ENCODE assay signal across 31 cellular contexts in genomic region chr19:7418575-7418974, GRCh38.
DNase-seq lines count a peak whose midpoint lies in the region; ATAC-seq and TF ChIP-seq lines count a peak whose summit lies in the region.
"Had no signal": no experiment of that assay in that cellular context is flagged by ENCODE, and none has a peak within 500 bp of the region (broad histone marks: within the 10 kb centered on the region; RNA-seq: fewer than 3 reads in every experiment).

No MANE protein-coding gene starts in this region.

- no peaks in the 10 kb centered on the region for H3K27me3 ChIP-seq in mesenchymal stem cell (ENCODE audit: control insufficient read depth in 1 of 2, insufficient read depth in 1 of 2, low read length in 2 of 2)
- H3K27me3 ChIP-seq in breast epithelium = no peaks in the 10 kb centered on the region
- H3K27me3 ChIP-seq: colonic mucosa, foreskin keratinocyte, heart right ventricle, testis had no signal

- peak overlapping the region; percentile 29 for H2AK5ac ChIP-seq in mesenchymal stem cell (ENCODE audit: low read length, severe bottlenecking)

- no peak overlapping the region for H3K4ac ChIP-seq in mesenchymal stem cell (ENCODE audit: low read depth in 1 of 2, low read length in 2 of 2)

- H3K4me1 Mint-ChIP-seq in activated naive CD8-positive, alpha-beta T cell (ENCODE audit: low read depth) = peaks cover 22% of the 10 kb centered on the region
- peaks cover 14% of the 10 kb centered on the region for H3K4me1 Mint-ChIP-seq in activated naive CD8-positive, alpha-beta T cell treated with anti-CD3 and anti-CD28 coated beads for 36 hours
- H3K4me1 Mint-ChIP-seq in T-helper 17 cell (peaks cover 26% of the 10 kb centered on the region), osteocyte (ENCODE audit: unreplicated experiment) (peaks cover 25% of the 10 kb centered on the region)

- peak overlapping the region in 1 of 2 experiments; percentile 7 for H2BK12ac ChIP-seq in mesenchymal stem cell (ENCODE audit: low read length in 2 of 2)

- no peak overlapping the region for H4K91ac ChIP-seq in mesenchymal stem cell (ENCODE audit: low read length)

- H3K4me1 ChIP-seq in mesenchymal stem cell (ENCODE audit: control insufficient read depth, insufficient read depth, low read depth, low read length) = peaks cover 38% of the 10 kb centered on the region
- no peaks in the 10 kb centered on the region for H3K4me1 ChIP-seq in breast epithelium
- H3K4me1 ChIP-seq: colonic mucosa, testis had no signal

- peak overlapping the region; percentile 66 for H3K27ac Mint-ChIP-seq in activated naive CD8-positive, alpha-beta T cell
- no peak overlapping the region for H3K27ac Mint-ChIP-seq in activated naive CD8-positive, alpha-beta T cell treated with anti-CD3 and anti-CD28 coated beads for 36 hours
- peak overlapping the region; percentile 68 for H3K27ac Mint-ChIP-seq in T-helper 17 cell
- H3K27ac Mint-ChIP-seq in osteocyte (ENCODE audit: unreplicated experiment) = no peak overlapping the region
- H3K27ac Mint-ChIP-seq: activated CD4-positive, alpha-beta T cell treated with anti-CD3 and anti-CD28 coated beads, Interleukin-2, amount 10 ng/mL, durations not matched to agents 7 days and 5 days had no signal

- no peak overlapping the region for H2BK15ac ChIP-seq in mesenchymal stem cell (ENCODE audit: low read depth, poor library complexity, severe bottlenecking)

- H2BK120ac ChIP-seq in mesenchymal stem cell (ENCODE audit: low read depth, low read length) = no peak overlapping the region

- H3K4me3 ChIP-seq in mesenchymal stem cell (ENCODE audit: insufficient read depth in 1 of 2, low read depth in 1 of 2, low read length in 2 of 2) (no peak overlapping the region), breast epithelium (no peak overlapping the region)
- H3K4me3 ChIP-seq: colonic mucosa, heart right ventricle, K562, PC-9, testis had no signal

- no peak for TF ChIP-seq POLR2A in breast epithelium (IDR thresholded peaks at IDR 0.05)

- no peak overlapping the region for H3K4me3 Mint-ChIP-seq in activated naive CD8-positive, alpha-beta T cell
- H3K4me3 Mint-ChIP-seq in activated naive CD8-positive, alpha-beta T cell treated with anti-CD3 and anti-CD28 coated beads for 36 hours = no peak overlapping the region
- H3K4me3 Mint-ChIP-seq in T-helper 17 cell (no peak overlapping the region), osteocyte (ENCODE audit: unreplicated experiment) (no peak overlapping the region)
- H3K4me3 Mint-ChIP-seq: activated CD4-positive, alpha-beta T cell treated with anti-CD3 and anti-CD28 coated beads, Interleukin-2, amount 10 ng/mL, durations not matched to agents 7 days and 5 days; activated CD8-positive, alpha-beta memory T cell treated with anti-CD3 and anti-CD28 coated beads, Interleukin-2, amount 10 ng/mL, durations not matched to agents 7 days and 5 days; activated naive CD4-positive, alpha-beta T cell treated with anti-CD3 and anti-CD28 coated beads for 36 hours; neural crest cell; stimulated activated naive B cell treated with anti-CD40 and anti-IgM and Interleukin-4, amounts not matched to agents 10 μg/mL and 1 μg/mL and 100 μg/mL, for 72 hours; WTC11 had no signal

- no peak overlapping the region for H4K8ac ChIP-seq in mesenchymal stem cell (ENCODE audit: low read length)

- no peak overlapping the region for H3K4me2 ChIP-seq in mesenchymal stem cell (ENCODE audit: low read length, poor library complexity, severe bottlenecking)
- H3K4me2 ChIP-seq: PC-9 had no signal

- H3K18ac ChIP-seq in mesenchymal stem cell (ENCODE audit: low read depth in 1 of 2, low read length in 2 of 2) = no peak overlapping the region

- H3K9ac ChIP-seq in mesenchymal stem cell (ENCODE audit: low read length) = no peak overlapping the region

- H3K79me1 ChIP-seq in mesenchymal stem cell (replicated peaks; ENCODE audit: low read length, poor library complexity, severe bottlenecking) = peaks cover 55% of the 10 kb centered on the region

- H3K27ac ChIP-seq in mesenchymal stem cell (ENCODE audit: low read length, poor library complexity, severe bottlenecking) (no peak overlapping the region), breast epithelium (no peak overlapping the region)
- H3K27ac ChIP-seq: colonic mucosa, foreskin keratinocyte, heart right ventricle, PC-9, testis had no signal

- no peaks in the 10 kb centered on the region for H3K9me3 Mint-ChIP-seq in activated naive CD8-positive, alpha-beta T cell (ENCODE audit: low read depth)
- H3K9me3 Mint-ChIP-seq in activated naive CD8-positive, alpha-beta T cell treated with anti-CD3 and anti-CD28 coated beads for 36 hours = no peaks in the 10 kb centered on the region
- no peaks in the 10 kb centered on the region for H3K9me3 Mint-ChIP-seq in osteocyte (ENCODE audit: unreplicated experiment)
- H3K9me3 Mint-ChIP-seq: activated CD4-positive, alpha-beta T cell treated with anti-CD3 and anti-CD28 coated beads, Interleukin-2, amount 10 ng/mL, durations not matched to agents 7 days and 5 days; activated naive CD4-positive, alpha-beta T cell treated with anti-CD3 and anti-CD28 coated beads for 36 hours; neural crest cell; stimulated activated naive B cell treated with anti-CD40 and anti-IgM and Interleukin-4, amounts not matched to agents 10 μg/mL and 1 μg/mL and 100 μg/mL, for 72 hours; WTC11 had no signal

- H3K36me3 Mint-ChIP-seq in activated naive CD8-positive, alpha-beta T cell = no peaks in the 10 kb centered on the region
- H3K36me3 Mint-ChIP-seq in activated naive CD8-positive, alpha-beta T cell treated with anti-CD3 and anti-CD28 coated beads for 36 hours = peaks cover 10% of the 10 kb centered on the region
- peaks cover 8% of the 10 kb centered on the region for H3K36me3 Mint-ChIP-seq in T-helper 17 cell (ENCODE audit: low read depth)
- peaks cover 6% of the 10 kb centered on the region for H3K36me3 Mint-ChIP-seq in osteocyte (ENCODE audit: unreplicated experiment)
- H3K36me3 Mint-ChIP-seq: WTC11 had no signal

- TF ChIP-seq CTCF in osteocyte (IDR thresholded peaks at IDR 0.05) (no peak), breast epithelium (IDR thresholded peaks at IDR 0.05) (no peak)

- no peak overlapping the region for H3K23ac ChIP-seq in mesenchymal stem cell (ENCODE audit: low read length in 2 of 2)

- WGBS in mesenchymal stem cell = 87% methylated on average over 9 of the region's 9 CpGs

- no peak for DNase-seq in activated naive CD8-positive, alpha-beta T cell treated with anti-CD3 and anti-CD28 coated beads for 36 hours
- DNase-seq in T-helper 17 cell = no peak
- no peak for DNase-seq in mesenchymal stem cell
- no peak for DNase-seq in stimulated activated CD8-positive, alpha-beta memory T cell treated with anti-CD3 and anti-CD28 coated beads, Interleukin-4, amount 100 ng/mL, for 48 hours
- no peak for DNase-seq in osteocyte (ENCODE audit: extremely low spot score, unreplicated experiment)
- DNase-seq in breast epithelium (ENCODE audit: low spot score in 2 of 2) = no peak
- DNase-seq: activated CD4-positive, alpha-beta T cell treated with anti-CD3 and anti-CD28 coated beads, Interleukin-2, amount 10 ng/mL, durations not matched to agents 7 days and 5 days; activated CD8-positive, alpha-beta memory T cell treated with anti-CD3 and anti-CD28 coated beads, Interleukin-2, amount 10 ng/mL, durations not matched to agents 7 days and 5 days; activated naive CD4-positive, alpha-beta T cell treated with anti-CD3 and anti-CD28 coated beads for 36 hours; amniotic stem cell; colonic mucosa; DND-41; effector memory CD4-positive, alpha-beta T cell; heart right ventricle; mammary epithelial cell; NCI-H1105; NCI-H2081; SIG-M5; stimulated activated CD4-positive, alpha-beta T cell treated with anti-CD3 and anti-CD28 coated beads, Interleukin-4, amount 100 ng/mL, for 24 hours; stimulated activated naive B cell treated with anti-CD40 and anti-IgM and Interleukin-4, amounts not matched to agents 10 μg/mL and 1 μg/mL and 100 μg/mL, for 72 hours; SW 1271; T1000; testis had no signal

- no peaks in the 10 kb centered on the region for H3K27me3 Mint-ChIP-seq in activated naive CD8-positive, alpha-beta T cell
- no peaks in the 10 kb centered on the region for H3K27me3 Mint-ChIP-seq in activated naive CD8-positive, alpha-beta T cell treated with anti-CD3 and anti-CD28 coated beads for 36 hours
- H3K27me3 Mint-ChIP-seq in T-helper 17 cell (no peaks in the 10 kb centered on the region), osteocyte (ENCODE audit: unreplicated experiment) (no peaks in the 10 kb centered on the region)
- H3K27me3 Mint-ChIP-seq: activated CD4-positive, alpha-beta T cell treated with anti-CD3 and anti-CD28 coated beads, Interleukin-2, amount 10 ng/mL, durations not matched to agents 7 days and 5 days; activated CD8-positive, alpha-beta memory T cell treated with anti-CD3 and anti-CD28 coated beads, Interleukin-2, amount 10 ng/mL, durations not matched to agents 7 days and 5 days; stimulated activated naive B cell treated with anti-CD40 and anti-IgM and Interleukin-4, amounts not matched to agents 10 μg/mL and 1 μg/mL and 100 μg/mL, for 72 hours had no signal

- H3K14ac ChIP-seq in mesenchymal stem cell (ENCODE audit: low read length in 2 of 2) = no peak overlapping the region

- H3K36me3 ChIP-seq in mesenchymal stem cell (ENCODE audit: control insufficient read depth in 1 of 2, insufficient read depth in 2 of 2, low read depth in 1 of 2, low read length in 2 of 2) (peaks cover 9 to 45% of the 10 kb centered on the region in 2 experiments), breast epithelium (no peaks in the 10 kb centered on the region)
- H3K36me3 ChIP-seq: colonic mucosa had no signal

- no peak overlapping the region for H2AFZ ChIP-seq in mesenchymal stem cell (ENCODE audit: low read depth, low read length)
- H2AFZ ChIP-seq: PC-9 had no signal

- H3K9me3 ChIP-seq in T-helper 17 cell (ENCODE audit: control insufficient read depth, low read length, poor library complexity, severe bottlenecking) (no peaks in the 10 kb centered on the region), mesenchymal stem cell (ENCODE audit: control insufficient read depth, low read length) (no peaks in the 10 kb centered on the region), breast epithelium (no peaks in the 10 kb centered on the region)
- H3K9me3 ChIP-seq: colonic mucosa, heart right ventricle, testis had no signal

- ATAC-seq in T-helper 17 cell = no peak
- ATAC-seq: activated CD8-positive, alpha-beta memory T cell treated with anti-CD3 and anti-CD28 coated beads, Interleukin-2, amount 10 ng/mL, durations not matched to agents 7 days and 5 days; esophagus mucosa; foreskin keratinocyte; sciatic nerve; stimulated activated naive B cell treated with anti-CD40 and anti-IgM and Interleukin-4, amounts not matched to agents 10 μg/mL and 1 μg/mL and 100 μg/mL, for 72 hours; WTC11 had no signal

- intact Hi-C loops in breast epithelium (cut with DNase I; ENCODE audit: low total_unique reads) = no loop called here

- H2BK5ac ChIP-seq in mesenchymal stem cell (ENCODE audit: low read depth, low read length, poor library complexity, severe bottlenecking) = no peak overlapping the region

Comparison
In these comparisons a context has a peak if more than half of its experiments do, and no peak if none do; other contexts are left out.
1. H3K27ac Mint-ChIP-seq: peak in activated naive CD8-positive, alpha-beta T cell (single experiment) and T-helper 17 cell (single experiment); none in activated naive CD8-positive, alpha-beta T cell treated with anti-CD3 and anti-CD28 coated beads for 36 hours (single experiment) and osteocyte (single experiment).